Comparison of ENCODE assay signal across 8 cellular contexts in the genomic region with DNA sequence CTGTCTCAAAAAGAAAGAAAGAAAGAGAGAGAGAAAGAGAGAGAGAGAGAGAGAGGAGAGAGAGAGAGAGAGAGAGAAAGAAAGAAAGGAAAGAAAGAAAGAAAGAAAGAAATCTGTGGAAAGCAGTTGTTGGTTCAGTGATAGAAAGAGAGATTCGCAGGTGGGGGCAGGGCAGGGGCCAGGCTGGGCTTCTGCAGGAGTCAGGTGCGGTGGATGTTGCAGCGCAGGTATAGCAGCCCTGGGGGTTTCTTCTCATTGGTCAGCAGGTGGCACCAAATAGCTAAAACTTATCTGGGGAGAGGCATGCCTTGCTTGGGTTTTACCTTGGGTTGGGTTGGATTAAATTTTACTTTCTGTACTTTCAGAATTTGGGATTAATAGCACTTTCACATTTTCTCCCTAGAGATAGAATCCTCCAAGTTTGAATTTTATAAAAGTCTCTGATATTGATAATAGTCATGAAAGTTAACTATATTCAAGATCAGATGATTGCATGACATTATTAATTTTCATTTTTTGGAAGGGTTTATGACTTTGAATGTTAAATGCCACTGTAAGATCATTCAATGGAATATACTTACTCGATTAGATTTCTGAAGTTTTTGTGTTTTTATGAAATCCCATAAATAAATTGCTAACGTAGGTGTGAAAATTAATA.
A peak's percentile ranks its signal among the peaks of the same experiment; 100 is the strongest.
DNase-seq lines count a peak whose midpoint lies in the region; ATAC-seq, FAIRE-seq and TF ChIP-seq lines count a peak whose summit lies in the region.

No MANE protein-coding gene starts in this region.

- no peak overlapping the region for H2AFZ ChIP-seq in GM12878 (ENCODE audit: control insufficient read depth, low read depth, low read length)

- TF ChIP-seq POLR2A in GM12878 (IDR thresholded peaks at IDR 0.05; ENCODE audit: low read depth, low read length): no peak

- TF ChIP-seq RAD21 in GM12878 (IDR thresholded peaks at IDR 0.05; ENCODE audit: insufficient read depth, low read depth, low read length): peak; percentile 93

- peaks cover 15% of the 10 kb centered on the region for H3K4me1 ChIP-seq in GM12878 (ENCODE audit: control insufficient read depth, insufficient read depth, low read length)

- H3K36me3 ChIP-seq in GM12878 (ENCODE audit: control insufficient read depth in 2 of 2, insufficient read depth in 2 of 2, low read length in 1 of 2): no peaks in the 10 kb centered on the region

- SMC1A ChIA-PET in GM12878 (lab: Charles Lee; ENCODE audit: uncharacterized antibody, unreplicated experiment): interaction anchor here (0.6 to 9.9 kb wide), 40 partner anchors 10 to 316 kb away, joined by 3 to 125 read pairs (median 9); no protein-coding TSS in a partner anchor

- in situ Hi-C loops in GM12878 (cut with MboI): loop anchor here (10.0 kb wide), 2 partner anchors 182 to 312 kb away; no protein-coding TSS in a partner anchor

- RAD21 ChIA-PET in GM12878 (lab: Charles Lee; ENCODE audit: unreplicated experiment): interaction anchor here (0.6 to 8.7 kb wide), 29 partner anchors 9 to 415 kb away, joined by 3 to 157 read pairs (median 6); no protein-coding TSS in a partner anchor

- DNase-seq in DMS79 treated with DMSO at 0.1 percent for 48 hours (lab: John Stamatoyannopoulos, UW) (peak; percentile 47), DMS79 (lab: John Stamatoyannopoulos, UW) (no peak), NCI-H146 treated with DMSO at 0.1 percent for 48 hours (lab: John Stamatoyannopoulos, UW; ENCODE audit: unreplicated experiment) (peak; percentile 60), T-helper 9 cell (peak; percentile 46), GM12878 (ENCODE audit: low read depth, low spot score) (peak; percentile 47), left colon (peak; percentile 58 to 65)
- DNase-seq in stimulated activated CD8-positive, alpha-beta memory T cell treated with anti-CD3 and anti-CD28 coated beads, Interleukin-12 subunit alpha, Interleukin-12 subunit beta, amount 100 ng/mL, for 4 hours (ENCODE audit: low read depth): peak; percentile 13

- no peak overlapping the region for H3K4me3 ChIP-seq in GM12878

- H4K20me1 ChIP-seq in GM12878 (ENCODE audit: control insufficient read depth, insufficient read depth): no peaks in the 10 kb centered on the region

- no peak overlapping the region for H3K9ac ChIP-seq in GM12878 (ENCODE audit: control insufficient read depth, insufficient read depth, low read length)

- H3K27me3 ChIP-seq in GM12878 (replicated peaks in 1 of 2; ENCODE audit: control insufficient read depth in 2 of 2, insufficient read depth in 2 of 2, low read length in 1 of 2): no peaks in the 10 kb centered on the region

- CTCF ChIA-PET in GM12878 (lab: Yijun Ruan, JAX): interaction anchor here (0.6 to 9.5 kb wide), 37 partner anchors 9 to 416 kb away, joined by 3 to 177 read pairs (median 8); no protein-coding TSS in a partner anchor

- 0 out of 2 replicates have a peak overlapping the region, but pooled peaks have one; percentile 7 for H3K4me2 ChIP-seq in GM12878 (ENCODE audit: control insufficient read depth, insufficient read depth)

- no TSS peak for BruUV-seq in GM12878 (replicated peaks; lab: Mats Ljungman, UMichigan)

- no peak for FAIRE-seq in GM12878 (lab: Jason Lieb, UNC)

- intact Hi-C loops in GM12878 (cut with micrococcal nuclease; ENCODE audit: unreplicated experiment) (loop anchor here (1.0 to 5.0 kb wide), 6 partner anchors 38 to 308 kb away; no protein-coding TSS in a partner anchor), left colon (cut with DNase I, micrococcal nuclease) (loop anchor here in 1 of 2 donors (5.0 kb wide), 1 partner anchor 180 kb away; no protein-coding TSS in a partner anchor)

- 21% methylated on average over 5 of the region's 5 CpGs for WGBS in GM12878 (ENCODE audit: insufficient coverage, insufficient replicate concordance, low lambda C conversion rate, missing lambda C conversion rate)

- no peak overlapping the region for H3K27ac ChIP-seq in GM12878 (ENCODE audit: control insufficient read depth, insufficient read depth)

- POLR2A ChIA-PET in GM12878 (lab: Charles Lee): interaction anchor here (0.6 to 3.8 kb wide), 8 partner anchors 36 to 182 kb away, joined by 3 to 43 read pairs (median 7); no protein-coding TSS in a partner anchor

- no peaks in the 10 kb centered on the region for H3K79me2 ChIP-seq in GM12878 (ENCODE audit: control insufficient read depth, insufficient read depth, low read length)

- no peak for TF ChIP-seq EP300 in GM12878 (IDR thresholded peaks at IDR 0.05; ENCODE audit: borderline replicate concordance in 1 of 2, control insufficient read depth in 1 of 2, low read depth in 2 of 2, low read length in 2 of 2)

- H3K9me3 ChIP-seq in GM12878 (replicated peaks; ENCODE audit: control insufficient read depth, insufficient read depth, low read length): no peaks in the 10 kb centered on the region

- ATAC-seq in HG02840 (IDR thresholded peaks at IDR 0.05; ENCODE audit: low FRiP score, unreplicated experiment) (peak; percentile 62), GM12878 (peak; percentile 94), left colon (peak; percentile 96)

- TF ChIP-seq CTCF in GM12878 (IDR thresholded peaks at IDR 0.05 in 2 of 3, conservative IDR thresholded peaks at IDR 0.05 in 1 of 3; ENCODE audit: control insufficient read depth in 2 of 3, extremely low read depth in 1 of 3, insufficient read depth in 1 of 3, low read depth in 3 of 3, low read length in 3 of 3): peak; percentile 71 to 84 (median 72)

TF ChIP-seq in GM12878, 131 proteins besides CTCF, POLR2A, EP300 and RAD21 (continues in another document):
- TF ChIP-seq YY1 (IDR thresholded peaks at IDR 0.05; ENCODE audit: low read depth, low read length): peak; percentile 57; the same call in 1 of the 2 replicates
- TF ChIP-seq NBN (IDR thresholded peaks at IDR 0.05): peak; percentile 53; the same call in 1 of the 2 replicates
- 0 out of 2 replicates have a peak, but pooled peaks have one; percentile 24 for TF ChIP-seq ATF7 (IDR thresholded peaks at IDR 0.05; ENCODE audit: low read depth)
- TF ChIP-seq HDGF (IDR thresholded peaks at IDR 0.05): peak; percentile 58; the same call in 1 of the 2 replicates
- 0 out of 2 replicates have a peak, but pooled peaks have one; percentile 23 for TF ChIP-seq CHD2 (IDR thresholded peaks at IDR 0.05; ENCODE audit: borderline replicate concordance, low read depth, low read length)
- TF ChIP-seq, protein P1, sequence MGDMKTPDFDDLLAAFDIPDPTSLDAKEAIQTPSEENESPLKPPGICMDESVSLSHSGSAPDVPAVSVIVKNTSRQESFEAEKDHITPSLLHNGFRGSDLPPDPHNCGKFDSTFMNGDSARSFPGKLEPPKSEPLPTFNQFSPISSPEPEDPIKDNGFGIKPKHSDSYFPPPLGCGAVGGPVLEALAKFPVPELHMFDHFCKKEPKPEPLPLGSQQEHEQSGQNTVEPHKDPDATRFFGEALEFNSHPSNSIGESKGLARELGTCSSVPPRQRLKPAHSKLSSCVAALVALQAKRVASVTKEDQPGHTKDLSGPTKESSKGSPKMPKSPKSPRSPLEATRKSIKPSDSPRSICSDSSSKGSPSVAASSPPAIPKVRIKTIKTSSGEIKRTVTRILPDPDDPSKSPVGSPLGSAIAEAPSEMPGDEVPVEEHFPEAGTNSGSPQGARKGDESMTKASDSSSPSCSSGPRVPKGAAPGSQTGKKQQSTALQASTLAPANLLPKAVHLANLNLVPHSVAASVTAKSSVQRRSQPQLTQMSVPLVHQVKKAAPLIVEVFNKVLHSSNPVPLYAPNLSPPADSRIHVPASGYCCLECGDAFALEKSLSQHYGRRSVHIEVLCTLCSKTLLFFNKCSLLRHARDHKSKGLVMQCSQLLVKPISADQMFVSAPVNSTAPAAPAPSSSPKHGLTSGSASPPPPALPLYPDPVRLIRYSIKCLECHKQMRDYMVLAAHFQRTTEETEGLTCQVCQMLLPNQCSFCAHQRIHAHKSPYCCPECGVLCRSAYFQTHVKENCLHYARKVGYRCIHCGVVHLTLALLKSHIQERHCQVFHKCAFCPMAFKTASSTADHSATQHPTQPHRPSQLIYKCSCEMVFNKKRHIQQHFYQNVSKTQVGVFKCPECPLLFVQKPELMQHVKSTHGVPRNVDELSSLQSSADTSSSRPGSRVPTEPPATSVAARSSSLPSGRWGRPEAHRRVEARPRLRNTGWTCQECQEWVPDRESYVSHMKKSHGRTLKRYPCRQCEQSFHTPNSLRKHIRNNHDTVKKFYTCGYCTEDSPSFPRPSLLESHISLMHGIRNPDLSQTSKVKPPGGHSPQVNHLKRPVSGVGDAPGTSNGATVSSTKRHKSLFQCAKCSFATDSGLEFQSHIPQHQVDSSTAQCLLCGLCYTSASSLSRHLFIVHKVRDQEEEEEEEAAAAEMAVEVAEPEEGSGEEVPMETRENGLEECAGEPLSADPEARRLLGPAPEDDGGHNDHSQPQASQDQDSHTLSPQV (IDR thresholded peaks at IDR 0.05): peak; percentile 58; the same call in 1 of the 2 replicates
- no peak for TF ChIP-seq NFIC (IDR thresholded peaks at IDR 0.05; ENCODE audit: low read depth, low read length)
- TF ChIP-seq RUNX3 (IDR thresholded peaks at IDR 0.05; ENCODE audit: low read length): peak; percentile 40; the same call in 1 of the 2 replicates
- no peak for TF ChIP-seq PAX5 (IDR thresholded peaks at IDR 0.05; ENCODE audit: borderline replicate concordance, low read depth, low read length)
- 0 out of 3 replicates have a peak, but pooled peaks have one; percentile 12 for TF ChIP-seq POU2F2 (IDR thresholded peaks at IDR 0.05; ENCODE audit: borderline replicate concordance, low read depth, low read length)
- TF ChIP-seq, protein P2, sequence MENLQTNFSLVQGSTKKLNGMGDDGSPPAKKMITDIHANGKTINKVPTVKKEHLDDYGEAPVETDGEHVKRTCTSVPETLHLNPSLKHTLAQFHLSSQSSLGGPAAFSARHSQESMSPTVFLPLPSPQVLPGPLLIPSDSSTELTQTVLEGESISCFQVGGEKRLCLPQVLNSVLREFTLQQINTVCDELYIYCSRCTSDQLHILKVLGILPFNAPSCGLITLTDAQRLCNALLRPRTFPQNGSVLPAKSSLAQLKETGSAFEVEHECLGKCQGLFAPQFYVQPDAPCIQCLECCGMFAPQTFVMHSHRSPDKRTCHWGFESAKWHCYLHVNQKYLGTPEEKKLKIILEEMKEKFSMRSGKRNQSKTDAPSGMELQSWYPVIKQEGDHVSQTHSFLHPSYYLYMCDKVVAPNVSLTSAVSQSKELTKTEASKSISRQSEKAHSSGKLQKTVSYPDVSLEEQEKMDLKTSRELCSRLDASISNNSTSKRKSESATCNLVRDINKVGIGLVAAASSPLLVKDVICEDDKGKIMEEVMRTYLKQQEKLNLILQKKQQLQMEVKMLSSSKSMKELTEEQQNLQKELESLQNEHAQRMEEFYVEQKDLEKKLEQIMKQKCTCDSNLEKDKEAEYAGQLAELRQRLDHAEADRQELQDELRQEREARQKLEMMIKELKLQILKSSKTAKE (IDR thresholded peaks at IDR 0.05; ENCODE audit: low read depth, poor library complexity, severe bottlenecking): peak; percentile 54
- peak; percentile 25 to 35; a peak in 1 of 4 replicates for TF ChIP-seq BHLHE40 (IDR thresholded peaks at IDR 0.05; ENCODE audit: borderline replicate concordance in 1 of 2, low read depth in 2 of 2, low read length in 1 of 2)
